ENCODE assay signal across 7 cellular contexts in genomic region chr7:87067788-87068187, GRCh38.
"Had no signal": no experiment of that assay in that cellular context is flagged by ENCODE, and none has a peak within 500 bp of the region (broad histone marks: within the 10 kb centered on the region; RNA-seq: fewer than 3 reads in every experiment).

No MANE protein-coding gene starts in this region.

- FAIRE-seq: GM12878, GM12891, GM12892, GM18507, GM19239 had no signal

- ATAC-seq: GM12878 had no signal

- DNase-seq: GDM1, GF-D8 had no signal

- H3K4me3 ChIP-seq: GM12878 had no signal
